11 cellular contexts compared by ENCODE assay signal in the genomic region with DNA sequence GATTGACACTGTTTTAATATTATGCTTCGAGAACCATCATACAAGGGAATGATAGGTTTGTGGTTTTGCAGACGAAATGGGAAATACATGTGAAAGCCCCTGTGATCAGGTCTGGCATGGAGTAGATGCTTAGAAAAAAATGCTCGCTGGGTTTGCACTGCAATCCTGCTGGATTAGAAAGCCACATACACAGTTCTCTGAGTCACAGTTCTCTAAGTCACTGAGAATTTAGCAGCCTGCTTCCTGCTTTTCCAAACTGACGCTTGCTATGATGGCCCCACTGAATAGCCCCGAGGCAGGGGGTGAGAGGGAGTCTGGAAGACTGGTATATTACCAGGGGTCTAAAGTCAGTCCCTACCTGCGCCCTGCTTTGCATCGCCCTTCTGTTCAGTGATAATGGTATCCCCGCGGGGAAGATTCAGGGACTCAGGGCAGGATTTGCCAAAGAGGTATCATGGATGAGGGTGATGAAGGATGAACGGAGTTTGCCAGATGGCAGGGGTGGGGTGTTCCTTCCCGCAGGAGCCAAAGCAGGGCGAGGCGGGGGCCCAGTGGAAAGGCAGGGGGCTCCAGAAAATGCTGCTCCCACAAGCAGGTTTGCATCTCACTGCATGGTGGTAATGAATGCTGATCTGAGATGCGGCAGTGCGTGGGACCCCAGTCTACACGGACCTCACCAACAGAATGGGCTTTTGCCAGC.
A peak's percentile ranks its signal among the peaks of the same experiment; 100 is the strongest.
DNase-seq lines count a peak whose midpoint lies in the region; ATAC-seq and TF ChIP-seq lines count a peak whose summit lies in the region.
"Had no signal": no experiment of that assay in that cellular context is flagged by ENCODE, and none has a peak within 500 bp of the region (broad histone marks: within the 10 kb centered on the region; RNA-seq: fewer than 3 reads in every experiment).

No MANE protein-coding gene starts in this region.

- no peaks in the 10 kb centered on the region for H3K9me3 ChIP-seq in heart left ventricle
- no peaks in the 10 kb centered on the region for H3K9me3 ChIP-seq in left ventricle myocardium inferior (replicated peaks)

- H3K27ac ChIP-seq in heart left ventricle = peak overlapping the region in 11 of 12 donors; percentile 31 to 96 (median 66)
- peak overlapping the region; percentile 95 for H3K27ac ChIP-seq in left ventricle myocardium inferior (replicated peaks)

- H3K4me1 ChIP-seq in heart left ventricle = peaks cover 0 to 80% (median 38%) of the 10 kb centered on the region in 12 donors
- H3K4me1 ChIP-seq in left ventricle myocardium inferior = peaks cover 92% of the 10 kb centered on the region

- H3K4me3 ChIP-seq in heart left ventricle (no peak overlapping the region), left ventricle myocardium inferior (no peak overlapping the region)

- intact Hi-C loops in heart left ventricle (cut with DNase I) (loop anchor here in 3 of 10 donors (5.0 to 10.0 kb wide), 2 partner anchors 59 to 464 kb away; no protein-coding TSS in a partner anchor), Right ventricle myocardium inferior (cut with DNase I) (loop anchor here (5.0 kb wide), 1 partner anchor 59 kb away; no protein-coding TSS in a partner anchor), left ventricle myocardium inferior (cut with micrococcal nuclease) (loop anchor here (10.0 kb wide), 1 partner anchor 126 kb away; no protein-coding TSS in a partner anchor)

- 64 to 67% (median 66%) methylated on average over 16 of the region's 16 CpGs for WGBS in heart left ventricle, 4 donors

- peak overlapping the region; percentile 15 for H3K27ac Mint-ChIP-seq in activated T-helper 17 cell treated with anti-CD3 and anti-CD28 coated beads, Interleukin-2, amount 50 U/mL, for 72 hours
- peak overlapping the region; percentile 85 for H3K27ac Mint-ChIP-seq in type B pancreatic cell
- H3K27ac Mint-ChIP-seq in activated naive CD4-positive, alpha-beta T cell treated with anti-CD3 and anti-CD28 coated beads, Interleukin-2, amount 10 ng/mL, durations not matched to agents 7 days and 5 days = no peak overlapping the region
- H3K27ac Mint-ChIP-seq: activated naive CD4-positive, alpha-beta T cell treated with anti-CD3 and anti-CD28 coated beads, Interleukin-2, amount 50 U/mL, for 24 hours; WTC11 had no signal

- no peaks in the 10 kb centered on the region for H3K9me3 Mint-ChIP-seq in activated T-helper 17 cell treated with anti-CD3 and anti-CD28 coated beads, Interleukin-2, amount 50 U/mL, for 72 hours
- H3K9me3 Mint-ChIP-seq in type B pancreatic cell = no peaks in the 10 kb centered on the region
- no peaks in the 10 kb centered on the region for H3K9me3 Mint-ChIP-seq in activated naive CD4-positive, alpha-beta T cell treated with anti-CD3 and anti-CD28 coated beads, Interleukin-2, amount 10 ng/mL, durations not matched to agents 7 days and 5 days
- H3K9me3 Mint-ChIP-seq: activated naive CD4-positive, alpha-beta T cell treated with anti-CD3 and anti-CD28 coated beads, Interleukin-2, amount 50 U/mL, for 24 hours had no signal

- no peak for ATAC-seq in heart left ventricle
- ATAC-seq in Right ventricle myocardium inferior = no peak
- ATAC-seq in activated T-helper 17 cell treated with anti-CD3 and anti-CD28 coated beads, Interleukin-2, amount 50 U/mL, for 72 hours (replicated peaks) = no peak
- ATAC-seq: WTC11 had no signal

- TF ChIP-seq POLR2A in heart left ventricle (IDR thresholded peaks at IDR 0.05) = no peak

- CTCF ChIA-PET in activated naive CD4-positive, alpha-beta T cell treated with anti-CD3 and anti-CD28 coated beads, Interleukin-2, amount 10 ng/mL, durations not matched to agents 7 days and 5 days (lab: Charles Lee) = interaction anchor here (1.0 to 2.1 kb wide), 4 partner anchors 14 to 149 kb away, joined by 3 to 5 read pairs (median 4); no protein-coding TSS in a partner anchor

- H3K27me3 Mint-ChIP-seq in activated T-helper 17 cell treated with anti-CD3 and anti-CD28 coated beads, Interleukin-2, amount 50 U/mL, for 72 hours = no peaks in the 10 kb centered on the region
- H3K27me3 Mint-ChIP-seq in type B pancreatic cell = peaks cover 34% of the 10 kb centered on the region
- peaks cover 22% of the 10 kb centered on the region for H3K27me3 Mint-ChIP-seq in activated naive CD4-positive, alpha-beta T cell treated with anti-CD3 and anti-CD28 coated beads, Interleukin-2, amount 10 ng/mL, durations not matched to agents 7 days and 5 days
- H3K27me3 Mint-ChIP-seq: activated naive CD4-positive, alpha-beta T cell treated with anti-CD3 and anti-CD28 coated beads, Interleukin-2, amount 50 U/mL, for 24 hours had no signal

- TF ChIP-seq CTCF in heart left ventricle (IDR thresholded peaks at IDR 0.05) = no peak
- TF ChIP-seq CTCF in left ventricle myocardium inferior (IDR thresholded peaks at IDR 0.05; ENCODE audit: borderline replicate concordance) = no peak
- no peak for TF ChIP-seq CTCF in type B pancreatic cell (conservative IDR thresholded peaks at IDR 0.05)

- no peaks in the 10 kb centered on the region for H3K36me3 ChIP-seq in heart left ventricle
- no peaks in the 10 kb centered on the region for H3K36me3 ChIP-seq in left ventricle myocardium inferior

- no peaks in the 10 kb centered on the region for H3K27me3 ChIP-seq in heart left ventricle
- H3K27me3 ChIP-seq in left ventricle myocardium inferior (ENCODE audit: low read depth) = no peaks in the 10 kb centered on the region

- H3K4me3 Mint-ChIP-seq in activated T-helper 17 cell treated with anti-CD3 and anti-CD28 coated beads, Interleukin-2, amount 50 U/mL, for 72 hours = no peak overlapping the region
- peak overlapping the region; percentile 51 for H3K4me3 Mint-ChIP-seq in type B pancreatic cell
- H3K4me3 Mint-ChIP-seq in activated naive CD4-positive, alpha-beta T cell treated with anti-CD3 and anti-CD28 coated beads, Interleukin-2, amount 10 ng/mL, durations not matched to agents 7 days and 5 days = no peak overlapping the region
- H3K4me3 Mint-ChIP-seq: activated naive CD4-positive, alpha-beta T cell treated with anti-CD3 and anti-CD28 coated beads, Interleukin-2, amount 50 U/mL, for 24 hours; WTC11 had no signal

- peaks cover 17% of the 10 kb centered on the region for H3K36me3 Mint-ChIP-seq in activated T-helper 17 cell treated with anti-CD3 and anti-CD28 coated beads, Interleukin-2, amount 50 U/mL, for 72 hours (ENCODE audit: low read depth)
- H3K36me3 Mint-ChIP-seq in type B pancreatic cell = no peaks in the 10 kb centered on the region
- H3K36me3 Mint-ChIP-seq in activated naive CD4-positive, alpha-beta T cell treated with anti-CD3 and anti-CD28 coated beads, Interleukin-2, amount 10 ng/mL, durations not matched to agents 7 days and 5 days = peaks cover 13% of the 10 kb centered on the region
- H3K36me3 Mint-ChIP-seq: activated naive CD4-positive, alpha-beta T cell treated with anti-CD3 and anti-CD28 coated beads, Interleukin-2, amount 50 U/mL, for 24 hours had no signal

- peaks cover 34% of the 10 kb centered on the region for H3K4me1 Mint-ChIP-seq in activated T-helper 17 cell treated with anti-CD3 and anti-CD28 coated beads, Interleukin-2, amount 50 U/mL, for 72 hours
- H3K4me1 Mint-ChIP-seq in type B pancreatic cell (ENCODE audit: unreplicated experiment) = peaks cover 18% of the 10 kb centered on the region
- H3K4me1 Mint-ChIP-seq in activated naive CD4-positive, alpha-beta T cell treated with anti-CD3 and anti-CD28 coated beads, Interleukin-2, amount 10 ng/mL, durations not matched to agents 7 days and 5 days = peaks cover 35% of the 10 kb centered on the region

- DNase-seq in heart left ventricle (no peak), Right ventricle myocardium inferior (ENCODE audit: missing footprints) (no peak), left ventricle myocardium inferior (no peak), type B pancreatic cell (ENCODE audit: extremely low spot score, unreplicated experiment) (no peak), NCI-H2029 treated with DMSO at 0.1 percent for 48 hours (lab: John Stamatoyannopoulos, UW) (no peak), AML-193 (lab: John Stamatoyannopoulos, UW) (no peak)
- no peak for DNase-seq in activated naive CD4-positive, alpha-beta T cell treated with anti-CD3 and anti-CD28 coated beads, Interleukin-2, amount 10 ng/mL, durations not matched to agents 7 days and 5 days
- DNase-seq: NK-92 treated with Interleukin-12 subunit alpha and Interleukin-12 subunit beta, amount 100 ng/mL, for 24 hours had no signal
